In genomic region chr7:55539380-55539779, GRCh38 we compare ENCODE assay signal across 17 cellular contexts. TPM values are rescaled to one million over a fixed set of nuclear protein-coding genes. Genes with fewer than 3 reads are reported as not detected.
DNase-seq lines count a peak whose midpoint lies in the region; ATAC-seq and TF ChIP-seq lines count a peak whose summit lies in the region.
"Had no signal": no experiment of that assay in that cellular context is flagged by ENCODE, and none has a peak within 500 bp of the region (broad histone marks: within the 10 kb centered on the region; RNA-seq: fewer than 3 reads in every experiment).

No MANE protein-coding gene starts in this region.

- no peaks in the 10 kb centered on the region for H3K27me3 Mint-ChIP-seq in activated CD8-positive, alpha-beta memory T cell treated with anti-CD3 and anti-CD28 coated beads, Interleukin-2, amount 10 ng/mL, durations not matched to agents 7 days and 5 days
- H3K27me3 Mint-ChIP-seq in osteocyte (ENCODE audit: unreplicated experiment) = no peaks in the 10 kb centered on the region

- no peak for ATAC-seq in activated CD8-positive, alpha-beta memory T cell treated with anti-CD3 and anti-CD28 coated beads, Interleukin-2, amount 10 ng/mL, durations not matched to agents 7 days and 5 days
- no peak for ATAC-seq in HG03025 (IDR thresholded peaks at IDR 0.05; ENCODE audit: low FRiP score, unreplicated experiment)
- ATAC-seq in stimulated activated naive CD8-positive, alpha-beta T cell treated with anti-CD3 and anti-CD28 coated beads, Interleukin-15, Interleukin-2, amounts not matched to agents 100 U/mL and 50 U/mL, for 24 hours = no peak
- ATAC-seq: right lobe of liver had no signal

- H3K4me3 Mint-ChIP-seq in activated CD8-positive, alpha-beta memory T cell treated with anti-CD3 and anti-CD28 coated beads, Interleukin-2, amount 10 ng/mL, durations not matched to agents 7 days and 5 days = no peak overlapping the region
- H3K4me3 Mint-ChIP-seq in osteocyte (ENCODE audit: unreplicated experiment) = no peak overlapping the region

- H3K36me3 Mint-ChIP-seq in activated CD8-positive, alpha-beta memory T cell treated with anti-CD3 and anti-CD28 coated beads, Interleukin-2, amount 10 ng/mL, durations not matched to agents 7 days and 5 days = peaks cover 16% of the 10 kb centered on the region
- peaks cover 8% of the 10 kb centered on the region for H3K36me3 Mint-ChIP-seq in osteocyte (ENCODE audit: unreplicated experiment)

- CTCF ChIA-PET in activated CD8-positive, alpha-beta memory T cell treated with anti-CD3 and anti-CD28 coated beads, Interleukin-2, amount 10 ng/mL, durations not matched to agents 7 days and 5 days (lab: Charles Lee) = no interaction called here

- peaks cover 48% of the 10 kb centered on the region for H3K4me1 Mint-ChIP-seq in activated CD8-positive, alpha-beta memory T cell treated with anti-CD3 and anti-CD28 coated beads, Interleukin-2, amount 10 ng/mL, durations not matched to agents 7 days and 5 days
- H3K4me1 Mint-ChIP-seq in osteocyte (ENCODE audit: unreplicated experiment) = peaks cover 49% of the 10 kb centered on the region

- no peak for TF ChIP-seq CTCF in brain microvascular endothelial cell (IDR thresholded peaks at IDR 0.05; ENCODE audit: low read depth, low read length, missing control alignments)
- TF ChIP-seq CTCF in osteocyte (IDR thresholded peaks at IDR 0.05) = no peak

- no peak overlapping the region for H3K27ac Mint-ChIP-seq in activated CD8-positive, alpha-beta memory T cell treated with anti-CD3 and anti-CD28 coated beads, Interleukin-2, amount 10 ng/mL, durations not matched to agents 7 days and 5 days
- peak overlapping the region; percentile 54 for H3K27ac Mint-ChIP-seq in osteocyte (ENCODE audit: unreplicated experiment)

- peak; percentile 39 for DNase-seq in activated CD8-positive, alpha-beta memory T cell treated with anti-CD3 and anti-CD28 coated beads, Interleukin-2, amount 50 U/mL, for 48 hours
- no peak for DNase-seq in activated CD8-positive, alpha-beta memory T cell treated with anti-CD3 and anti-CD28 coated beads, Interleukin-2, amount 10 ng/mL, durations not matched to agents 7 days and 5 days
- DNase-seq in NCI-H146 (lab: John Stamatoyannopoulos, UW) (peak; percentile 48), brain microvascular endothelial cell (no peak), osteocyte (ENCODE audit: extremely low spot score, unreplicated experiment) (no peak), RKO (ENCODE audit: low spot score) (no peak)
- DNase-seq in stimulated activated naive CD8-positive, alpha-beta T cell treated with anti-CD3 and anti-CD28 coated beads, Interleukin-15, Interleukin-2, amounts not matched to agents 100 U/mL and 50 U/mL, for 24 hours = no peak
- DNase-seq: adrenal gland; DMS79; NCI-H1092; NCI-H526 treated with DMSO at 0.1 percent for 48 hours; right lobe of liver; SIG-M5; stimulated activated CD4-positive, alpha-beta T cell treated with anti-CD3 and anti-CD28 coated beads, Interleukin-4, amount 100 ng/mL, for 1 hour; stimulated activated naive CD4-positive, alpha-beta T cell had no signal

- no peaks in the 10 kb centered on the region for H3K36me3 ChIP-seq in brain microvascular endothelial cell (replicated peaks)
- H3K36me3 ChIP-seq: adrenal gland, right lobe of liver, vagina had no signal

- H3K4me3 ChIP-seq in brain microvascular endothelial cell (ENCODE audit: low read depth, low read length) = no peak overlapping the region
- H3K4me3 ChIP-seq: adrenal gland, right lobe of liver, vagina had no signal

- in situ Hi-C loops in brain microvascular endothelial cell (cut with HindIII; ENCODE audit: low pct_ligation_motif_present, low sequenced_read_pairs) = no loop called here

- no peaks in the 10 kb centered on the region for H3K27me3 ChIP-seq in brain microvascular endothelial cell (replicated peaks)
- H3K27me3 ChIP-seq: adrenal gland, right lobe of liver, vagina had no signal

- peak overlapping the region; percentile 12 for H3K27ac ChIP-seq in brain microvascular endothelial cell
- H3K27ac ChIP-seq: adrenal gland, right lobe of liver, vagina had no signal

- no peaks in the 10 kb centered on the region for H3K9me3 Mint-ChIP-seq in activated CD8-positive, alpha-beta memory T cell treated with anti-CD3 and anti-CD28 coated beads, Interleukin-2, amount 10 ng/mL, durations not matched to agents 7 days and 5 days (ENCODE audit: low read depth)
- no peaks in the 10 kb centered on the region for H3K9me3 Mint-ChIP-seq in osteocyte (ENCODE audit: unreplicated experiment)

RNA-seq across cellular contexts. Expression of gene VOPP1, which starts 32.9 kb away (rescaled TPM):
- total RNA-seq in activated CD8-positive, alpha-beta memory T cell treated with anti-CD3 and anti-CD28 coated beads, Interleukin-2, amount 10 ng/mL, durations not matched to agents 7 days and 5 days = 10 to 100 TPM; 42.3 to 67.3 TPM
- total RNA-seq in osteocyte = 86.6 and 88.6 TPM in 2 replicates

Comparison
In these comparisons a context has a peak if more than half of its experiments do, and no peak if none do; other contexts are left out.
1. DNase-seq: peak in activated CD8-positive, alpha-beta memory T cell treated with anti-CD3 and anti-CD28 coated beads, Interleukin-2, amount 50 U/mL, for 48 hours (single experiment) and NCI-H146 (single experiment); none in activated CD8-positive, alpha-beta memory T cell treated with anti-CD3 and anti-CD28 coated beads, Interleukin-2, amount 10 ng/mL, durations not matched to agents 7 days and 5 days (single experiment), brain microvascular endothelial cell (single experiment), osteocyte (single experiment), stimulated activated naive CD8-positive, alpha-beta T cell treated with anti-CD3 and anti-CD28 coated beads, Interleukin-15, Interleukin-2, amounts not matched to agents 100 U/mL and 50 U/mL, for 24 hours (single experiment) and RKO (single experiment).